ENCODE assay signal across 2 cellular contexts in genomic region chr10:29622382-29622885, GRCh38.
TF ChIP-seq lines count a peak whose summit lies in the region.

No MANE protein-coding gene starts in this region.

TF ChIP-seq in HEK293, 187 proteins besides CTCF, POLR2A, EP300 and RAD21 (continues in another document):
- TF ChIP-seq ZNF311 (tag by site-specific recombination; IDR thresholded peaks at IDR 0.05; ENCODE audit: borderline replicate concordance) (no peak), ZNF2 (tag by site-specific recombination; IDR thresholded peaks at IDR 0.05) (no peak), ZNF488 (tag by site-specific recombination; IDR thresholded peaks at IDR 0.05) (no peak), GLIS1 (tag by site-specific recombination; IDR thresholded peaks at IDR 0.05) (no peak), ZSCAN30 (tag by site-specific recombination; IDR thresholded peaks at IDR 0.05) (no peak), ZNF626 (tag by site-specific recombination; IDR thresholded peaks at IDR 0.05) (no peak), IKZF3 (tag by site-specific recombination; IDR thresholded peaks at IDR 0.05) (no peak), KLF9 (tag by site-specific recombination; IDR thresholded peaks at IDR 0.05; ENCODE audit: low read depth) (no peak), ZNF169 (tag by site-specific recombination; IDR thresholded peaks at IDR 0.05) (no peak), ZNF404 (tag by site-specific recombination; IDR thresholded peaks at IDR 0.05) (no peak), ZSCAN23 (tag by site-specific recombination; IDR thresholded peaks at IDR 0.05) (no peak), TCF7L2 (IDR thresholded peaks at IDR 0.05; ENCODE audit: borderline replicate concordance, low read depth, low read length) (no peak), ZNF600 (tag by site-specific recombination; IDR thresholded peaks at IDR 0.05) (peak; percentile 82), ZNF157 (tag by site-specific recombination; IDR thresholded peaks at IDR 0.05) (no peak), ZNF585B (tag by site-specific recombination; IDR thresholded peaks at IDR 0.05) (no peak), ZNF776 (tag by site-specific recombination; IDR thresholded peaks at IDR 0.05; ENCODE audit: borderline replicate concordance) (no peak), ZEB2 (tag by site-specific recombination; IDR thresholded peaks at IDR 0.05) (no peak), ZNF639 (tag by site-specific recombination; IDR thresholded peaks at IDR 0.05) (no peak), ZBTB44 (tag by site-specific recombination; IDR thresholded peaks at IDR 0.05) (0 out of 2 replicates have a peak, but pooled peaks have one; percentile 45), WT1 (tag by site-specific recombination; IDR thresholded peaks at IDR 0.05) (peak; percentile 49; the same call in 1 of the 2 replicates), ZNF501 (tag by site-specific recombination; IDR thresholded peaks at IDR 0.05) (no peak), GFI1B (tag by site-specific recombination; IDR thresholded peaks at IDR 0.05) (no peak), ZNF138 (tag by site-specific recombination; IDR thresholded peaks at IDR 0.05; ENCODE audit: borderline replicate concordance) (no peak), RBAK (tag by site-specific recombination; IDR thresholded peaks at IDR 0.05) (no peak), FEZF1 (tag by site-specific recombination; IDR thresholded peaks at IDR 0.05) (peak; percentile 82), ZNF677 (tag by site-specific recombination; IDR thresholded peaks at IDR 0.05) (no peak), ZNF23 (tag by site-specific recombination; IDR thresholded peaks at IDR 0.05; ENCODE audit: borderline replicate concordance) (no peak), TSHZ1 (tag by site-specific recombination; IDR thresholded peaks at IDR 0.05; ENCODE audit: borderline replicate concordance) (peak; percentile 28; the same call in 1 of the 2 replicates), OSR2 (tag by site-specific recombination; IDR thresholded peaks at IDR 0.05) (peak; percentile 51)

TF ChIP-seq in GM12878, 131 proteins besides CTCF, POLR2A, EP300 and RAD21:
- TF ChIP-seq MLLT1 (IDR thresholded peaks at IDR 0.05), result peak; percentile 52; the same call in 1 of the 2 replicates
- TF ChIP-seq ZNF622 (IDR thresholded peaks at IDR 0.05), result no peak
- TF ChIP-seq DPF2 (IDR thresholded peaks at IDR 0.05), result no peak
